Comparison of ENCODE assay signal across 11 cellular contexts in genomic region chr16:1884155-1884760, GRCh38. TPM values are rescaled to one million over a fixed set of nuclear protein-coding genes. Genes with fewer than 3 reads are reported as not detected.
DNase-seq lines count a peak whose midpoint lies in the region; ATAC-seq and TF ChIP-seq lines count a peak whose summit lies in the region.
"Had no signal": no experiment of that assay in that cellular context is flagged by ENCODE, and none has a peak within 500 bp of the region (broad histone marks: within the 10 kb centered on the region; RNA-seq: fewer than 3 reads in every experiment).

No MANE protein-coding gene starts in this region.

- BruUV-seq in Panc1 (replicated peaks; lab: Mats Ljungman, UMichigan), result no TSS peak

- CTCF ChIA-PET in Panc1 (lab: Charles Lee), result no interaction called here

- POLR2A ChIA-PET in Panc1 (lab: Charles Lee), result no interaction called here

- intact Hi-C loops in Panc1 (cut with micrococcal nuclease; ENCODE audit: unreplicated experiment), result no loop called here
- intact Hi-C loops in activated T-helper 1 cell treated with anti-CD3 and anti-CD28 coated beads, Interleukin-12 subunit alpha, Interleukin-12 subunit beta, Interleukin-2, Interleukin-4 antibody, amounts not matched to agents 30 ng/mL and 10 ng/mL and 1 ng/mL, durations not matched to agents 14 hours and 24 hours and 36 hours (cut with micrococcal nuclease), result no loop called here

- H3K27me3 ChIP-seq in HAP-1 (ENCODE audit: low read depth) (no peaks in the 10 kb centered on the region), Panc1 (ENCODE audit: control insufficient read depth, insufficient read depth, low read length) (no peaks in the 10 kb centered on the region)

- no peak for TF ChIP-seq CTCF in Panc1 (IDR thresholded peaks at IDR 0.05)

- H3K4me1 Mint-ChIP-seq in activated T-helper 1 cell treated with anti-CD3 and anti-CD28 coated beads, Interleukin-12 subunit alpha, Interleukin-12 subunit beta, Interleukin-2, Interleukin-4 antibody, amounts not matched to agents 30 ng/mL and 10 ng/mL and 1 ng/mL, durations not matched to agents 14 hours and 24 hours and 36 hours (ENCODE audit: low read depth), result no peaks in the 10 kb centered on the region

- no peak overlapping the region for H3K4me3 Mint-ChIP-seq in activated T-helper 1 cell treated with anti-CD3 and anti-CD28 coated beads, Interleukin-12 subunit alpha, Interleukin-12 subunit beta, Interleukin-2, Interleukin-4 antibody, amounts not matched to agents 30 ng/mL and 10 ng/mL and 1 ng/mL, durations not matched to agents 14 hours and 24 hours and 36 hours
- H3K4me3 Mint-ChIP-seq: dendritic cell treated with granulocyte-macrophage colony-stimulating factor and Interleukin-4, amounts not matched to agents 40 ng/mL and 50 ng/mL, for 4 days had no signal

- peaks cover 12% of the 10 kb centered on the region for H3K27me3 Mint-ChIP-seq in activated T-helper 1 cell treated with anti-CD3 and anti-CD28 coated beads, Interleukin-12 subunit alpha, Interleukin-12 subunit beta, Interleukin-2, Interleukin-4 antibody, amounts not matched to agents 30 ng/mL and 10 ng/mL and 1 ng/mL, durations not matched to agents 14 hours and 24 hours and 36 hours (ENCODE audit: insufficient read depth)

- no peak overlapping the region for H3K27ac Mint-ChIP-seq in activated T-helper 1 cell treated with anti-CD3 and anti-CD28 coated beads, Interleukin-12 subunit alpha, Interleukin-12 subunit beta, Interleukin-2, Interleukin-4 antibody, amounts not matched to agents 30 ng/mL and 10 ng/mL and 1 ng/mL, durations not matched to agents 14 hours and 24 hours and 36 hours
- H3K27ac Mint-ChIP-seq: dendritic cell treated with granulocyte-macrophage colony-stimulating factor and Interleukin-4, amounts not matched to agents 40 ng/mL and 50 ng/mL, for 4 days had no signal

- H3K4me3 ChIP-seq in HAP-1 (no peak overlapping the region), Panc1 (ENCODE audit: low read depth in 2 of 2, low read length in 2 of 2) (no peak overlapping the region)

- H3K36me3 ChIP-seq in HAP-1 (replicated peaks), result no peaks in the 10 kb centered on the region
- H3K36me3 ChIP-seq in Panc1 (ENCODE audit: control insufficient read depth, insufficient read depth, low read length), result no peaks in the 10 kb centered on the region

- H3K36me3 Mint-ChIP-seq in activated T-helper 1 cell treated with anti-CD3 and anti-CD28 coated beads, Interleukin-12 subunit alpha, Interleukin-12 subunit beta, Interleukin-2, Interleukin-4 antibody, amounts not matched to agents 30 ng/mL and 10 ng/mL and 1 ng/mL, durations not matched to agents 14 hours and 24 hours and 36 hours (ENCODE audit: low read depth), result no peaks in the 10 kb centered on the region

- DNase-seq in ACHN (peak; percentile 28), HAP-1 (ENCODE audit: low spot score in 2 of 2) (peak; percentile 28 to 33), Panc1 (ENCODE audit: low read depth, low spot score) (no peak), fibroblast of peridontal ligament (ENCODE audit: extremely low read depth) (peak; percentile 15), middle frontal gyrus (ENCODE audit: extremely low spot score, low spot score) (no peak)
- DNase-seq in activated T-helper 1 cell treated with anti-CD3 and anti-CD28 coated beads, Interleukin-12 subunit alpha, Interleukin-12 subunit beta, Interleukin-2, Interleukin-4 antibody, amounts not matched to agents 30 ng/mL and 10 ng/mL and 1 ng/mL, durations not matched to agents 14 hours and 24 hours and 36 hours (ENCODE audit: low spot score), result no peak
- DNase-seq: activated CD4-positive, alpha-beta T cell treated with anti-CD3 and anti-CD28 coated beads, Interleukin-2, amount 50 U/mL, for 48 hours had no signal

- in situ Hi-C loops in ACHN (cut with HindIII; ENCODE audit: low pct_ligation_motif_present, low pct_unique_long_range_greater_than_20kb, low sequenced_read_pairs), result no loop called here
- in situ Hi-C loops in HAP-1 (cut with MboI; ENCODE audit: low sequenced_read_pairs), result no loop called here
- in situ Hi-C loops in Panc1 (cut with HindIII; ENCODE audit: low pct_unique_long_range_greater_than_20kb, low sequenced_read_pairs), result no loop called here

- H3K9me3 ChIP-seq in HAP-1 (no peaks in the 10 kb centered on the region), Panc1 (ENCODE audit: control insufficient read depth, insufficient read depth, low read depth, low read length) (no peaks in the 10 kb centered on the region)

- H3K27ac ChIP-seq in Panc1 (ENCODE audit: low read length), result no peak overlapping the region

- H3K9me3 Mint-ChIP-seq in activated T-helper 1 cell treated with anti-CD3 and anti-CD28 coated beads, Interleukin-12 subunit alpha, Interleukin-12 subunit beta, Interleukin-2, Interleukin-4 antibody, amounts not matched to agents 30 ng/mL and 10 ng/mL and 1 ng/mL, durations not matched to agents 14 hours and 24 hours and 36 hours, result no peaks in the 10 kb centered on the region
- H3K9me3 Mint-ChIP-seq: dendritic cell treated with granulocyte-macrophage colony-stimulating factor and Interleukin-4, amounts not matched to agents 40 ng/mL and 50 ng/mL, for 4 days had no signal

- H3K4me1 ChIP-seq in HAP-1 (no peaks in the 10 kb centered on the region), Panc1 (ENCODE audit: control insufficient read depth, insufficient read depth, low read length) (no peaks in the 10 kb centered on the region)

- ATAC-seq in Panc1 (peak; percentile 63; the same call in 1 of the 2 replicates), GM18519 (IDR thresholded peaks at IDR 0.05; ENCODE audit: low FRiP score, unreplicated experiment) (no peak), HG02840 (IDR thresholded peaks at IDR 0.05; ENCODE audit: low FRiP score, unreplicated experiment) (no peak)

RNA-seq across cellular contexts. Expression of gene MEIOB, which starts 12.3 kb away (rescaled TPM):
- total RNA-seq in Panc1 (2021; ENCODE audit: unreplicated experiment), result not detected
- polyA plus RNA-seq in Panc1 (2012; ENCODE audit: insufficient read length), result not detected
- total RNA-seq in activated T-helper 1 cell treated with anti-CD3 and anti-CD28 coated beads, Interleukin-12 subunit alpha, Interleukin-12 subunit beta, Interleukin-2, Interleukin-4 antibody, amounts not matched to agents 30 ng/mL and 10 ng/mL and 1 ng/mL, durations not matched to agents 14 hours and 24 hours and 36 hours, result not detected in 2 replicates
- total RNA-seq: mononuclear cell had no signal

RNA-seq across cellular contexts. Expression of gene HS3ST6, which starts 34.0 kb away (rescaled TPM):
- total RNA-seq in Panc1 (2021; ENCODE audit: unreplicated experiment), result 3.3 TPM
- 2.3 TPM for polyA plus RNA-seq in Panc1 (2012; ENCODE audit: insufficient read length)
- not detected in 2 replicates for total RNA-seq in activated T-helper 1 cell treated with anti-CD3 and anti-CD28 coated beads, Interleukin-12 subunit alpha, Interleukin-12 subunit beta, Interleukin-2, Interleukin-4 antibody, amounts not matched to agents 30 ng/mL and 10 ng/mL and 1 ng/mL, durations not matched to agents 14 hours and 24 hours and 36 hours
- total RNA-seq: mononuclear cell had no signal

RNA-seq across cellular contexts. Expression of gene FAHD1, which starts 57.3 kb away (rescaled TPM):
- total RNA-seq in Panc1 (2021; ENCODE audit: unreplicated experiment), result 34.6 TPM
- polyA plus RNA-seq in Panc1 (2012; ENCODE audit: insufficient read length), result 57.0 TPM
- 19.4 and 20.2 TPM in 2 replicates for total RNA-seq in activated T-helper 1 cell treated with anti-CD3 and anti-CD28 coated beads, Interleukin-12 subunit alpha, Interleukin-12 subunit beta, Interleukin-2, Interleukin-4 antibody, amounts not matched to agents 30 ng/mL and 10 ng/mL and 1 ng/mL, durations not matched to agents 14 hours and 24 hours and 36 hours

RNA-seq across cellular contexts. Expression of gene HAGH, which starts 57.6 kb away (rescaled TPM):
- total RNA-seq in Panc1 (2021; ENCODE audit: unreplicated experiment), result 58.9 TPM
- 121 TPM for polyA plus RNA-seq in Panc1 (2012; ENCODE audit: insufficient read length)
- 57.8 and 58.7 TPM in 2 replicates for total RNA-seq in activated T-helper 1 cell treated with anti-CD3 and anti-CD28 coated beads, Interleukin-12 subunit alpha, Interleukin-12 subunit beta, Interleukin-2, Interleukin-4 antibody, amounts not matched to agents 30 ng/mL and 10 ng/mL and 1 ng/mL, durations not matched to agents 14 hours and 24 hours and 36 hours

RNA-seq across cellular contexts. Expression of gene MSRB1, which starts 58.7 kb away (rescaled TPM):
- 25.3 TPM for total RNA-seq in Panc1 (2021; ENCODE audit: unreplicated experiment)
- 44.3 TPM for polyA plus RNA-seq in Panc1 (2012; ENCODE audit: insufficient read length)
- 22.1 and 26.1 TPM in 2 replicates for total RNA-seq in activated T-helper 1 cell treated with anti-CD3 and anti-CD28 coated beads, Interleukin-12 subunit alpha, Interleukin-12 subunit beta, Interleukin-2, Interleukin-4 antibody, amounts not matched to agents 30 ng/mL and 10 ng/mL and 1 ng/mL, durations not matched to agents 14 hours and 24 hours and 36 hours

Comparison
In these comparisons a context has a peak if more than half of its experiments do, and no peak if none do; other contexts are left out.
1. DNase-seq: peak in ACHN (single experiment), HAP-1 (2 of 2) and fibroblast of peridontal ligament (single experiment); none in Panc1 (single experiment), activated T-helper 1 cell treated with anti-CD3 and anti-CD28 coated beads, Interleukin-12 subunit alpha, Interleukin-12 subunit beta, Interleukin-2, Interleukin-4 antibody, amounts not matched to agents 30 ng/mL and 10 ng/mL and 1 ng/mL, durations not matched to agents 14 hours and 24 hours and 36 hours (single experiment) and middle frontal gyrus (single experiment).